In the genomic region with DNA sequence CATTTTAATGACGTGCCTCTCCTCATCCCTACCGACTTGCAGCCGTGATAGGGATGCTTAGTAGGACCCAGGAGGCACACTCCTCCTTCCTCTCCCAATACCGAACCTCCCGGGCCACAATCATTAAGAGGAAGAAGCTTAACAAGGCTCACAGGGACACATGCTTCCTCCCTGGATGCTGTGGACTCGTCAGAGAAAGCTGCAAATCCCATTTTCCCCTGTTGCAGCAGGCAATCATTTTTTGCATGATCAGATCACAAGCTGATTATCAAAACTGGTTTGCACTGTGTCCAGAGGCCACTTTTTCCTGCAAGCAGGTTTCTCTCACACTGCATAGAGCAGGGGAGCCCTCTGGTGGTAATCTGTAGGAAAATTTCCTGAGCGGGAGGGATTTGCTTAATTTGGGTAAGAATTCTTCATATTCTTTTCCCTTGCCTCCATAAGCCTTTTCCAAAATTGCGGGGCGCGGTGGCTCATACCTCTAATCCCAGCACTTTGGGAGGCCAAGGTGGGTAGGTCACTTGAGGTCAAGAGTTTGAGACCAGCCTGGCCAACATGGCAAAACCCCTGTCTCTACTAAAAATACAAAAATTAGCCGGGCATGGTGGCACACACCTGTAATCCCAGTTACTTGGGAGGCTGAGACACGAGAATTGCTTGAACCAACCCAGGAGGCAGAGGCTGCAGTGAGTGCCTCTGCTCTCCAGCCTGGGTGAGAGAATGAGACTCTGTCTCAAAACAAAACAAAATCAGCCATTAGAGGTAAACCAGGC, we compare ENCODE assay signal across 1 cellular context.
TF ChIP-seq lines count a peak whose summit lies in the region.

No MANE protein-coding gene starts in this region.

TF ChIP-seq in HCT116, 20 proteins besides CTCF, POLR2A, EP300 and RAD21 (continued from another document):
- TF ChIP-seq POLR2AphosphoS5 (IDR thresholded peaks at IDR 0.05; ENCODE audit: low read depth, low read length), result no peak
- TF ChIP-seq, protein P1, sequence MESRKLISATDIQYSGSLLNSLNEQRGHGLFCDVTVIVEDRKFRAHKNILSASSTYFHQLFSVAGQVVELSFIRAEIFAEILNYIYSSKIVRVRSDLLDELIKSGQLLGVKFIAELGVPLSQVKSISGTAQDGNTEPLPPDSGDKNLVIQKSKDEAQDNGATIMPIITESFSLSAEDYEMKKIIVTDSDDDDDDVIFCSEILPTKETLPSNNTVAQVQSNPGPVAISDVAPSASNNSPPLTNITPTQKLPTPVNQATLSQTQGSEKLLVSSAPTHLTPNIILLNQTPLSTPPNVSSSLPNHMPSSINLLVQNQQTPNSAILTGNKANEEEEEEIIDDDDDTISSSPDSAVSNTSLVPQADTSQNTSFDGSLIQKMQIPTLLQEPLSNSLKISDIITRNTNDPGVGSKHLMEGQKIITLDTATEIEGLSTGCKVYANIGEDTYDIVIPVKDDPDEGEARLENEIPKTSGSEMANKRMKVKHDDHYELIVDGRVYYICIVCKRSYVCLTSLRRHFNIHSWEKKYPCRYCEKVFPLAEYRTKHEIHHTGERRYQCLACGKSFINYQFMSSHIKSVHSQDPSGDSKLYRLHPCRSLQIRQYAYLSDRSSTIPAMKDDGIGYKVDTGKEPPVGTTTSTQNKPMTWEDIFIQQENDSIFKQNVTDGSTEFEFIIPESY (IDR thresholded peaks at IDR 0.05; ENCODE audit: extremely low read depth, insufficient replicate concordance, low read length), result no peak
- no peak for TF ChIP-seq CEBPB (IDR thresholded peaks at IDR 0.05; ENCODE audit: low read depth)
- no peak for TF ChIP-seq SP1 (IDR thresholded peaks at IDR 0.05; ENCODE audit: low read depth)
